In the genomic region with DNA sequence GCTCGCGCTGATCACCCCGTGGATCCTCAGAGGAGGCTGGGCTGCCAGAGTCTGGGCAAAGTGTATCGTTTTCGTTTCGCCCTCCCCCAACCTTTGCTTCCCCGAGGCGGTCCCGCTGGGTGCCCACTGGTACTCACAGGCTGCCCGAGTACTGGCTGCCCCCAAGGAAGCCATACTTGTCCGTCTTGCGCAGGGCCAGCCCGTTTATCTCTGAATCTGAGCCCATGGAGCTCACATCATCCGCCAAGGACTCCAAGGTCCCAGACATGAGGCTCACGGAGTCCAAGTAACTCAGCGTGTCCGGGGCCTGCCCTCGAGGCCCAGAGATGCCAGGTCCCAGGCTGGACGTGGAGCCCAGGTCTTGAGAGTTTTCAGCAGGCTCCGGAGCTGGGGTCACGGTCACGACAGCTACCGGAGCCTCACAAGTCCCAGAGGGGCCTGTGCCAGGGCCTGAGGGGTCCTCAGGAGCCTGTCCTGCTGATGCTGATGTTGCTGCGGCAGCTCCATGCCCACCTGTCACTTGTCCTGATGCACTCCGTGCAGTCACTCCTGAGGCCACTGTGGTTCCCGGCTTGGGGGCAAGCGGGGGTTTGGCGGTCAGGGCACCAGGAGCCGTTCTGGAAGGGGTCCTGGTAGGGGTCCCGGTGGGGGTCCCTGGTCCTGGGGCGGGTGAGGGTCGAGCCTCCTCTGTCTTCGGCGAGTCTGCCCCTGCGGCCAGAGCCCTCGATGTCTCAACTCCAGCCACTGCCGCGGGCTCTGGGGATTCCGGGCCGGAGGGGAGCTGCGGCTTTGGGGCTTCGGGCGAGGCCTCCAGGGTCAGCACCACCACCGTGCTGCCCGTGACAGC, we compare ENCODE assay signal across 6 cellular contexts. TPM values are rescaled to one million over a fixed set of nuclear protein-coding genes. Genes with fewer than 3 reads are reported as not detected.
A peak's percentile ranks its signal among the peaks of the same experiment; 100 is the strongest.
DNase-seq lines count a peak whose midpoint lies in the region; ATAC-seq and TF ChIP-seq lines count a peak whose summit lies in the region.

No MANE protein-coding gene starts in this region.

- H3K4me3 Mint-ChIP-seq in T-helper 17 cell, result peak overlapping the region; percentile 94

- H3K27me3 ChIP-seq in BJ (ENCODE audit: control insufficient read depth, insufficient read depth, low read length), result no peaks in the 10 kb centered on the region

- POLR2A ChIA-PET in BJ (lab: Charles Lee) (interaction anchor here (1.1 kb wide), 1 partner anchor 13 kb away, joined by 3 read pairs; no protein-coding TSS in a partner anchor), GM10248 (lab: Yijun Ruan, JAX) (interaction anchor here (0.9 to 1.4 kb wide), 3 partner anchors 10 to 49 kb away, joined by 3 to 5 read pairs (median 3); a partner anchor contains a TSS)

- no peak for ATAC-seq in T-helper 17 cell

- no peaks in the 10 kb centered on the region for H3K27me3 Mint-ChIP-seq in T-helper 17 cell

- no peak for DNase-seq in BJ (ENCODE audit: low read depth)
- DNase-seq in T-helper 17 cell, result no peak
- DNase-seq in GM10248 (ENCODE audit: extremely low spot score), result no peak
- no peak for DNase-seq in T-helper 9 cell

- WGBS in urinary bladder, result under 1% methylated on average over 45 of the region's 45 CpGs

- H3K9me3 ChIP-seq in T-helper 17 cell (ENCODE audit: control insufficient read depth, low read length, poor library complexity, severe bottlenecking) (no peaks in the 10 kb centered on the region), iPS-18c (ENCODE audit: control insufficient read depth, insufficient read depth, low read length) (no peaks in the 10 kb centered on the region)

- H3K36me3 ChIP-seq in BJ (ENCODE audit: control insufficient read depth, insufficient read depth, low read length), result peaks cover 8% of the 10 kb centered on the region
- no peaks in the 10 kb centered on the region for H3K36me3 ChIP-seq in urinary bladder (ENCODE audit: insufficient read depth)

- no peak overlapping the region for H3K27ac ChIP-seq in urinary bladder (ENCODE audit: low read depth)

- H3K4me1 Mint-ChIP-seq in T-helper 17 cell, result peaks cover 55% of the 10 kb centered on the region

- TF ChIP-seq CTCF in BJ (IDR thresholded peaks at IDR 0.05; ENCODE audit: insufficient read depth, low read depth, low read length), result no peak
- no peak for TF ChIP-seq CTCF in GM10248 (IDR thresholded peaks at IDR 0.05; ENCODE audit: control extremely low read depth, extremely low read depth, low read depth, missing control alignments)

- peak overlapping the region; percentile 94 for H3K27ac Mint-ChIP-seq in T-helper 17 cell

- H3K4me3 ChIP-seq in BJ (ENCODE audit: low read depth, low read length), result peak overlapping the region; percentile 85
- H3K4me3 ChIP-seq in iPS-18c (ENCODE audit: insufficient read depth, low read depth, low read length), result peak overlapping the region; percentile 72
- H3K4me3 ChIP-seq in urinary bladder (ENCODE audit: low read depth, low read length), result peak overlapping the region; percentile 94

- H3K36me3 Mint-ChIP-seq in T-helper 17 cell (ENCODE audit: low read depth), result peaks cover 4% of the 10 kb centered on the region

- CTCF ChIA-PET in BJ (lab: Yijun Ruan, JAX) (interaction anchor here (0.8 to 1.2 kb wide), 5 partner anchors 26 to 330 kb away, joined by 3 to 4 read pairs (median 3); a partner anchor contains a TSS), GM10248 (lab: Yijun Ruan, JAX) (interaction anchor here (0.7 to 3.5 kb wide), 6 partner anchors 11 to 241 kb away, joined by 3 to 14 read pairs (median 4); a partner anchor contains a TSS)

- no peaks in the 10 kb centered on the region for H3K4me1 ChIP-seq in urinary bladder (ENCODE audit: insufficient read depth)

RNA-seq across cellular contexts. Expression of a gene that starts 1.0 kb away (rescaled TPM):
- polyA plus RNA-seq in BJ (2011; rRNA removed), result 11.3 and 16.5 TPM in 2 replicates
- 18.3 and 21.9 TPM in 2 replicates for polyA minus RNA-seq in BJ (2011; rRNA and poly(A)+ RNA removed)
- 10 to 100 TPM; 27.4 to 28.8 TPM for total RNA-seq in T-helper 17 cell
- 18.9 TPM for total RNA-seq in urinary bladder
- 29.5 TPM for polyA plus RNA-seq in urinary bladder

RNA-seq across cellular contexts. Expression of a gene that starts 5.3 kb away (rescaled TPM):
- polyA plus RNA-seq in BJ (2011; rRNA removed) (0.59 and 0.69 TPM in 2 replicates), urinary bladder (1.4 TPM)
- 0.85 TPM in 1 of 2 replicates, not detected in the other for polyA minus RNA-seq in BJ (2011; rRNA and poly(A)+ RNA removed)
- total RNA-seq in T-helper 17 cell (1 to 10 TPM in 1 of 2 donors, not detected in 1; 1.8 TPM), urinary bladder (165 TPM)

RNA-seq across cellular contexts. Expression of a gene that starts 13.0 kb away (rescaled TPM):
- polyA plus RNA-seq in BJ (2011; rRNA removed) (0.17 and 0.22 TPM in 2 replicates), urinary bladder (3.5 TPM)
- polyA minus RNA-seq in BJ (2011; rRNA and poly(A)+ RNA removed), result not detected in 2 replicates
- total RNA-seq in T-helper 17 cell (100 to 1,000 TPM; 192 to 220 TPM), urinary bladder (0.37 TPM)

RNA-seq across cellular contexts. Expression of a gene that starts 14.2 kb away (rescaled TPM):
- polyA plus RNA-seq in BJ (2011; rRNA removed), result 48.2 and 50.3 TPM in 2 replicates
- polyA minus RNA-seq in BJ (2011; rRNA and poly(A)+ RNA removed), result 21.3 and 24.1 TPM in 2 replicates
- 10 to 100 TPM; 35.5 to 44.8 TPM for total RNA-seq in T-helper 17 cell
- 20.0 TPM for total RNA-seq in urinary bladder
- 50.2 TPM for polyA plus RNA-seq in urinary bladder

RNA-seq across cellular contexts. Expression of a gene that starts 25.9 kb away (rescaled TPM):
- polyA plus RNA-seq in BJ (2011; rRNA removed) (2.8 and 4.6 TPM in 2 replicates), urinary bladder (10.2 TPM)
- 2.6 and 5.3 TPM in 2 replicates for polyA minus RNA-seq in BJ (2011; rRNA and poly(A)+ RNA removed)
- total RNA-seq in T-helper 17 cell (1 to 10 TPM; 6.2 to 6.7 TPM), urinary bladder (6.7 TPM)

Comparison
In these comparisons a context has a peak if more than half of its experiments do, and no peak if none do; other contexts are left out.
1. RNA of a gene that starts 5.3 kb away (total RNA-seq): 165 TPM in urinary bladder (single experiment); 1.8 TPM in T-helper 17 cell; every median in the first group is over 10 times any median in the second.
2. RNA of a gene that starts 13.0 kb away (total RNA-seq): 192 to 220 TPM in T-helper 17 cell; 0.37 TPM in urinary bladder (single experiment); every median in the first group is over 100 times any median in the second.
3. Peak in every context shown above with its lines, with median percentiles within 50 percentile points of each other: H3K4me3 ChIP-seq.